Comparison of ENCODE assay signal across 2 cellular contexts in genomic region chr2:129859141-129859540, GRCh38.
TF ChIP-seq lines count a peak whose summit lies in the region.

No MANE protein-coding gene starts in this region.

TF ChIP-seq in HCT116, 20 proteins besides CTCF, POLR2A, EP300 and RAD21:
- TF ChIP-seq JUND (IDR thresholded peaks at IDR 0.05) (no peak), ATF3 (IDR thresholded peaks at IDR 0.05) (no peak), CBX3 (IDR thresholded peaks at IDR 0.05; ENCODE audit: low read depth) (no peak), SP1 (IDR thresholded peaks at IDR 0.05; ENCODE audit: low read depth) (no peak), SIN3A (IDR thresholded peaks at IDR 0.05; ENCODE audit: low read depth) (no peak), EZH2 (IDR thresholded peaks at IDR 0.05) (no peak), EZH2phosphoT487 (IDR thresholded peaks at IDR 0.05; ENCODE audit: borderline replicate concordance) (no peak), POLR2AphosphoS5 (IDR thresholded peaks at IDR 0.05; ENCODE audit: low read depth, low read length) (no peak), MAX (IDR thresholded peaks at IDR 0.05) (no peak), CEBPB (IDR thresholded peaks at IDR 0.05; ENCODE audit: low read depth) (no peak), ZBTB33 (IDR thresholded peaks at IDR 0.05; ENCODE audit: extremely low read depth, insufficient replicate concordance, low read length) (no peak)

TF ChIP-seq in K562, 482 proteins besides CTCF, POLR2A, EP300 and RAD21:
- TF ChIP-seq NR3C1 (CRISPR knock-in tag; IDR thresholded peaks at IDR 0.05) (no peak), SETDB1 (IDR thresholded peaks at IDR 0.05; ENCODE audit: low read length) (no peak), MEIS2 (IDR thresholded peaks at IDR 0.05; ENCODE audit: partially characterized antibody) (no peak), MCM2 (IDR thresholded peaks at IDR 0.05; ENCODE audit: low read depth) (no peak), MXI1 (IDR thresholded peaks at IDR 0.05; ENCODE audit: low read depth, low read length) (no peak), HSF4 (CRISPR knock-in tag; IDR thresholded peaks at IDR 0.05; ENCODE audit: borderline replicate concordance) (no peak), GATA2 (CRISPR knock-in tag; IDR thresholded peaks at IDR 0.05) (no peak), TOE1 (IDR thresholded peaks at IDR 0.05; ENCODE audit: borderline replicate concordance) (no peak), TOE1 (CRISPR knock-in tag; IDR thresholded peaks at IDR 0.05; ENCODE audit: borderline replicate concordance, low read depth) (no peak), U2AF1 (optimal IDR thresholded peaks at IDR 0.05; ENCODE audit: low read depth, low read length) (no peak), ZNF444 (CRISPR knock-in tag; IDR thresholded peaks at IDR 0.05) (no peak), UBTF (IDR thresholded peaks at IDR 0.05; ENCODE audit: borderline replicate concordance in 1 of 2, low read depth in 2 of 2, low read length in 2 of 2) (no peak), SIRT6 (IDR thresholded peaks at IDR 0.05; ENCODE audit: low read depth, low read length) (no peak), ZNF561 (CRISPR knock-in tag; conservative IDR thresholded peaks at IDR 0.05) (no peak), COPS2 (conservative IDR thresholded peaks at IDR 0.05) (no peak), DACH1 (IDR thresholded peaks at IDR 0.05; ENCODE audit: partially characterized antibody) (no peak)
